Comparison of ENCODE assay signal across 1 cellular context in genomic region chr19:2059422-2060201, GRCh38.
TF ChIP-seq lines count a peak whose summit lies in the region.

No MANE protein-coding gene starts in this region.

TF ChIP-seq in H1, 55 proteins besides CTCF, POLR2A, EP300 and RAD21:
- TF ChIP-seq CTBP2 (IDR thresholded peaks at IDR 0.05; ENCODE audit: borderline replicate concordance, insufficient read depth, insufficient read length, low read length) (no peak), TAF1 (IDR thresholded peaks at IDR 0.05; ENCODE audit: low read depth, low read length) (no peak), RFX5 (IDR thresholded peaks at IDR 0.05; ENCODE audit: borderline replicate concordance, low read depth, low read length) (no peak), E2F6 (IDR thresholded peaks at IDR 0.05) (no peak), SP4 (IDR thresholded peaks at IDR 0.05; ENCODE audit: low read length) (no peak), NANOG (IDR thresholded peaks at IDR 0.05; ENCODE audit: insufficient read depth, low read depth, low read length, poor library complexity, severe bottlenecking) (no peak), TAF7 (optimal IDR thresholded peaks at IDR 0.05; ENCODE audit: borderline replicate concordance, low read depth, low read length) (no peak), CBX8 (IDR thresholded peaks at IDR 0.05; ENCODE audit: borderline replicate concordance, low read depth, low read length) (no peak), POLR2AphosphoS5 (IDR thresholded peaks at IDR 0.05; ENCODE audit: low read depth, low read length) (no peak), PHF8 (conservative IDR thresholded peaks at IDR 0.05; ENCODE audit: low read depth, low read length) (no peak), RXRA (IDR thresholded peaks at IDR 0.05; ENCODE audit: insufficient read depth, low read depth, low read length) (no peak), SP2 (IDR thresholded peaks at IDR 0.05; ENCODE audit: low read length) (no peak), MAFK (IDR thresholded peaks at IDR 0.05; ENCODE audit: low read depth, low read length) (no peak), SIX5 (IDR thresholded peaks at IDR 0.05; ENCODE audit: low read depth, low read length) (no peak), TEAD4 (IDR thresholded peaks at IDR 0.05; ENCODE audit: low read depth, low read length) (no peak), SAP30 (IDR thresholded peaks at IDR 0.05; ENCODE audit: insufficient read depth, insufficient replicate concordance, low read length) (no peak), SP1 (IDR thresholded peaks at IDR 0.05; ENCODE audit: low read depth, low read length) (no peak), BRCA1 (IDR thresholded peaks at IDR 0.05; ENCODE audit: low read depth, low read length) (no peak), KDM1A (IDR thresholded peaks at IDR 0.05; ENCODE audit: borderline replicate concordance, low read length) (no peak)
TF ChIP-seq in H1: peak in this region for 0.
